In genomic region chr5:173757817-173758216, GRCh38 we compare ENCODE assay signal across 10 cellular contexts.
"Had no signal": no experiment of that assay in that cellular context is flagged by ENCODE, and none has a peak within 500 bp of the region (broad histone marks: within the 10 kb centered on the region; RNA-seq: fewer than 3 reads in every experiment).

No MANE protein-coding gene starts in this region.

- H3K36me3 Mint-ChIP-seq: natural killer cell treated with Interleukin-12 subunit alpha and Interleukin-12 subunit beta and Interleukin-15 and Interleukin-18, amount 100 ng/mL, for 72 hours had no signal

- H3K4me1 Mint-ChIP-seq: activated CD4-positive, alpha-beta T cell treated with anti-CD3 and anti-CD28 coated beads, Interleukin-2, amount 10 ng/mL, durations not matched to agents 7 days and 5 days; central memory CD8-positive, alpha-beta T cell had no signal

- H3K4me3 Mint-ChIP-seq: activated CD4-positive, alpha-beta T cell treated with anti-CD3 and anti-CD28 coated beads, Interleukin-2, amount 10 ng/mL, durations not matched to agents 7 days and 5 days; activated naive CD4-positive, alpha-beta T cell treated with anti-CD3 and anti-CD28 coated beads for 36 hours; central memory CD8-positive, alpha-beta T cell; natural killer cell treated with Interleukin-12 subunit alpha and Interleukin-12 subunit beta and Interleukin-15 and Interleukin-18, amount 100 ng/mL, for 72 hours; T-helper 1 cell treated with Interleukin-12 subunit alpha and Interleukin-12 subunit beta and Interleukin-4 antibody, amounts not matched to agents 30 μg/mL and 1 μg/mL, for 36 hours had no signal

- H3K9me3 Mint-ChIP-seq: activated CD4-positive, alpha-beta T cell treated with anti-CD3 and anti-CD28 coated beads, Interleukin-2, amount 10 ng/mL, durations not matched to agents 7 days and 5 days; activated naive CD4-positive, alpha-beta T cell treated with anti-CD3 and anti-CD28 coated beads for 36 hours; central memory CD8-positive, alpha-beta T cell; natural killer cell treated with Interleukin-12 subunit alpha and Interleukin-12 subunit beta and Interleukin-15 and Interleukin-18, amount 100 ng/mL, for 72 hours; T-helper 1 cell treated with Interleukin-12 subunit alpha and Interleukin-12 subunit beta and Interleukin-4 antibody, amounts not matched to agents 30 μg/mL and 1 μg/mL, for 36 hours had no signal

- DNase-seq: activated CD4-positive, alpha-beta T cell treated with anti-CD3 and anti-CD28 coated beads, Interleukin-2, amount 10 ng/mL, durations not matched to agents 7 days and 5 days; activated CD4-positive, CD25-positive, alpha-beta regulatory T cell; activated CD8-positive, alpha-beta memory T cell treated with anti-CD3 and anti-CD28 coated beads for 24 hours; activated naive CD4-positive, alpha-beta T cell treated with anti-CD3 and anti-CD28 coated beads for 36 hours; hypothalamus; stimulated activated CD4-positive, alpha-beta T cell treated with anti-CD3 and anti-CD28 coated beads, Interleukin-2, amount 100 ng/mL, for 48 hours; stimulated activated naive CD4-positive, alpha-beta T cell treated with Interleukin-2 at 50 U/mL for 16 hours had no signal

- H3K27ac Mint-ChIP-seq: activated CD4-positive, alpha-beta T cell treated with anti-CD3 and anti-CD28 coated beads, Interleukin-2, amount 10 ng/mL, durations not matched to agents 7 days and 5 days; activated naive CD4-positive, alpha-beta T cell treated with anti-CD3 and anti-CD28 coated beads for 36 hours; natural killer cell treated with Interleukin-12 subunit alpha and Interleukin-12 subunit beta and Interleukin-15 and Interleukin-18, amount 100 ng/mL, for 72 hours; T-helper 1 cell treated with Interleukin-12 subunit alpha and Interleukin-12 subunit beta and Interleukin-4 antibody, amounts not matched to agents 30 μg/mL and 1 μg/mL, for 36 hours had no signal
